In the genomic region with DNA sequence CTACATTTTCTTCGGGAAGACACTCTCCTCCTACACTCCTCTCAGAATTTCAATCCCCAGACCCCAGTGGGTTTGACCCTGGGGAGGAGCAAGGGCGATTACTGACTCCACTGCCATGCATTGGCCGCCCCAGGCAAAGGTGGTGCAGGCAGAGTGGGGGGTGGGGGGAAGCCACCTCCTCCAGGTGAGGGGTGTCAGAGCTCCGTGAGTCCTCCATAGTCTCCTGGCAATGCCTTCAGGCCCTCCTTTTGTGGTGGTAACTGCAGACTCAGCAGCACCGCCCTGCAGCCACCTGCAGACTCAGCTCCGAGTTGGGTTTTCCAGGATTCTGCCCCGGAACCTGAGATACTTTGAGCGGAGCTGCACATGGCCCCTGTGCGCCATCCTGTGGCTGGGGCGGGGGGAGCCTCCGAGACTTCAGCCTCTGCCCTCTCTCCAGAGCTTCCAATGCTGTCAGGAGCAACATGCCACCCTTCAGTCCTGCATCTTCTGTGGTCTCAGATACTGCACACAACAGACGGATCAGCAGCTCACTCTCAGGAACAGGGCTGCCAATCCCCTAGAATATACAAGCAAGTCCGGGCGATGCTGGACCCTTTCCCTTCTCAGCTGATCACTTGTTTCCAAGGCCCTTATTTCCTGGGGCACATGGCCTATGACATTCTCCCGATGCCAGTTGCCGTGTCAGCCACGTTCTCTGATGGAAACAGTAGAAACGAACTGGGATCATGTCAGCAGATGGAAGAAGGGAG, we compare ENCODE assay signal across 11 cellular contexts. TPM values are rescaled to one million over a fixed set of nuclear protein-coding genes. Genes with fewer than 3 reads are reported as not detected.
DNase-seq lines count a peak whose midpoint lies in the region.
"Had no signal": no experiment of that assay in that cellular context is flagged by ENCODE, and none has a peak within 500 bp of the region (broad histone marks: within the 10 kb centered on the region; RNA-seq: fewer than 3 reads in every experiment).

No MANE protein-coding gene starts in this region.

- peaks cover 11 to 44% of the 10 kb centered on the region in 2 donors for H3K4me1 ChIP-seq in esophagus (ENCODE audit: control insufficient read depth in 2 of 2, insufficient read depth in 2 of 2, low read length in 1 of 2)
- H3K4me1 ChIP-seq: ascending aorta had no signal

- WGBS in esophagus, 2 donors, result 45 to 70% methylated on average over 18 of the region's 18 CpGs

- H3K27ac ChIP-seq in esophagus (ENCODE audit: low read depth in 2 of 2, low read length in 1 of 2) (peak overlapping the region; percentile 78 to 87), skin epidermis (peak overlapping the region in 13 of 21 experiments; percentile 14 to 86 (median 65)), substantia nigra (ENCODE audit: low read depth, low read length, poor library complexity, severe bottlenecking) (no peak overlapping the region)
- H3K27ac ChIP-seq: ascending aorta, testis had no signal

- no peaks in the 10 kb centered on the region for H3K9me3 ChIP-seq in esophagus (ENCODE audit: control insufficient read depth in 2 of 2, insufficient read depth in 1 of 2, low read depth in 1 of 2, low read length in 1 of 2)
- H3K9me3 ChIP-seq: ascending aorta, testis had no signal

- H3K27me3 ChIP-seq in esophagus (ENCODE audit: control insufficient read depth in 1 of 2, insufficient read depth in 2 of 2, low read length in 2 of 2), result no peaks in the 10 kb centered on the region
- H3K27me3 ChIP-seq: ascending aorta, testis had no signal

- DNase-seq in NCI-H82 (lab: John Stamatoyannopoulos, UW) (peak; percentile 50), NCI-H82 treated with DMSO at 0.1 percent for 48 hours (lab: John Stamatoyannopoulos, UW; ENCODE audit: unreplicated experiment) (no peak), OCI-M1 (lab: John Stamatoyannopoulos, UW) (peak; percentile 14), superior temporal gyrus (ENCODE audit: extremely low spot score) (no peak), NCI-H187 (lab: John Stamatoyannopoulos, UW) (no peak), substantia nigra (lab: John Stamatoyannopoulos, UW) (no peak)
- DNase-seq: NCI-H2227 treated with DMSO at 0.1 percent for 48 hours, testis had no signal

- H3K36me3 ChIP-seq in esophagus (ENCODE audit: control insufficient read depth in 2 of 2, insufficient read depth in 2 of 2, low read length in 1 of 2), result no peaks in the 10 kb centered on the region
- H3K36me3 ChIP-seq: ascending aorta had no signal

- H3K4me3 ChIP-seq in esophagus (ENCODE audit: low read depth in 1 of 2, low read length in 2 of 2), result no peak overlapping the region
- peak overlapping the region in 2 of 7 experiments; percentile 1 to 32 for H3K4me3 ChIP-seq in skin epidermis
- H3K4me3 ChIP-seq: ascending aorta, testis had no signal

RNA-seq across cellular contexts. Expression of a gene that starts 2.4 kb away (rescaled TPM):
- 1 to 10 TPM; 1.1 to 2.7 TPM for polyA plus RNA-seq in esophagus

RNA-seq across cellular contexts. Expression of a gene that starts 29.3 kb away (rescaled TPM):
- 100 to 1,000 TPM; 202 to 673 TPM for polyA plus RNA-seq in esophagus

Comparison
In these comparisons a context has a peak if more than half of its experiments do, and no peak if none do; other contexts are left out.
1. DNase-seq: peak in NCI-H82 (single experiment) and OCI-M1 (single experiment); none in NCI-H82 treated with DMSO at 0.1 percent for 48 hours (single experiment), superior temporal gyrus (single experiment), NCI-H187 (0 of 2) and substantia nigra (0 of 49).